1 cellular context compared by ENCODE assay signal in the genomic region with DNA sequence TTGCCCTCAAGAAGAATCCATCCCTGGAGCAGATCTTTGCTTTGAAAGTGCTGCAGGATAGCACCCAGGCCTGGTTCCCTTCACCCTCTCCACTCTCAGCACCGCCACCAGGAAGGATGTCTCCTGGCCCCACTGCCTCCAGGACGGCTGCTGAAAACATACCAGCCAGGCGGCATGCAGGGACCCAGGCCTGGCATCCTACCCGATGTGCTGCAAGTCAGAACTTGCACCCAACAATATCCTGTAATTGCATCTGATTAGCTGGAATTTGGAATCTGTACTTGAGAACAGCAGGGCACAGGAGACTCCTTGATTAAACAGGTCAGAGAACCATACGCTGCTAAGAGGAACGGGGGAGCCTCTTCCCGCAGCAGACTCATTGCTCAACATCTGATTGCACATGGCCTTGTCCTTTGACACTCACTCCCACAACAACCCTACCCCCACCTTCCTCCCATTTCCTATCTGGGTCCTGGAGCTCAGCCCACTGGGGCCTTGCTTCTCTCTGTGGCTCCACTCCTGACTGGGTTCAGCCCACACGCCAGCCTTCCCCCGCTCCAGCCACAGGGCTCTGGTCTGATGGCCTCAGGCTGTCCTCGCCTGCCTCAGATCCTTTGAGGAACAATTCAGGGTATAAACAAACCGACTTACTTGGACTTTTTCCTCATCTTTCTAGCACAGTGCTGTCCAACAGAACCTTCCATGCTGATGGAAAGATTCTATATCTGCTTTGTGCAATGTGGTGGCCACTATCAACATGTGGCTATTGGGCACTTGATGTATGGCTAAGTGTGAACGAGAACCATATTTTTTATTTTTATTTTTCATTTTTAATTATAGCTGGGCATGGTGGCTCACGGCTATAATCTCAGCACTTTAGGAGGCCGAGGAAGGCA.
TF ChIP-seq lines count a peak whose summit lies in the region.

No MANE protein-coding gene starts in this region.

TF ChIP-seq in HepG2, 621 proteins besides CTCF, POLR2A, EP300 and RAD21 (continued from another document and continues in another):
- TF ChIP-seq SNAI1 (CRISPR knock-in tag; IDR thresholded peaks at IDR 0.05; ENCODE audit: borderline replicate concordance) (peak; percentile 14; the same call in 1 of the 2 replicates), ZNF549 (CRISPR knock-in tag; IDR thresholded peaks at IDR 0.05) (no peak), CREM (IDR thresholded peaks at IDR 0.05) (peak; percentile 90), CREM (CRISPR knock-in tag; IDR thresholded peaks at IDR 0.05) (no peak), SMARCE1 (IDR thresholded peaks at IDR 0.05; ENCODE audit: borderline replicate concordance) (no peak), AKAP8 (CRISPR knock-in tag; IDR thresholded peaks at IDR 0.05) (peak; percentile 91), KDM1A (CRISPR knock-in tag; IDR thresholded peaks at IDR 0.05) (no peak; the same call in 1 of the 2 replicates), NCOA2 (CRISPR knock-in tag; IDR thresholded peaks at IDR 0.05) (peak; percentile 99), ZNF343 (CRISPR knock-in tag; IDR thresholded peaks at IDR 0.05) (peak; percentile 96; the same call in 1 of the 2 replicates), MBNL3 (CRISPR knock-in tag; conservative IDR thresholded peaks at IDR 0.05) (no peak), JARID2 (CRISPR knock-in tag; IDR thresholded peaks at IDR 0.05; ENCODE audit: insufficient replicate concordance) (no peak), GTF2F1 (IDR thresholded peaks at IDR 0.05; ENCODE audit: low read length) (no peak), THAP11 (CRISPR knock-in tag; IDR thresholded peaks at IDR 0.05) (peak; percentile 89), ZNF207 (IDR thresholded peaks at IDR 0.05; ENCODE audit: borderline replicate concordance) (no peak), ZNF235 (CRISPR knock-in tag; IDR thresholded peaks at IDR 0.05; ENCODE audit: borderline replicate concordance) (peak; percentile 82), CAMTA2 (CRISPR knock-in tag; IDR thresholded peaks at IDR 0.05; ENCODE audit: borderline replicate concordance) (peak; percentile 54; the same call in 1 of the 2 replicates), ZNF792 (CRISPR knock-in tag; IDR thresholded peaks at IDR 0.05) (peak; percentile 96), NR2F6 (IDR thresholded peaks at IDR 0.05) (peak; percentile 95), NR2F6 (CRISPR knock-in tag; IDR thresholded peaks at IDR 0.05) (peak; percentile 98), MIXL1 (CRISPR knock-in tag; IDR thresholded peaks at IDR 0.05) (peak; percentile 99), JUND (CRISPR knock-in tag; IDR thresholded peaks at IDR 0.05) (peak; percentile 79), ZMYM2 (CRISPR knock-in tag; IDR thresholded peaks at IDR 0.05) (peak; percentile 98), CEBPG (CRISPR knock-in tag; IDR thresholded peaks at IDR 0.05) (peak; percentile 99), ZNF790 (CRISPR knock-in tag; IDR thresholded peaks at IDR 0.05; ENCODE audit: borderline replicate concordance) (no peak), ATF7 (IDR thresholded peaks at IDR 0.05) (no peak), ATF7 (CRISPR knock-in tag; IDR thresholded peaks at IDR 0.05) (peak; percentile 91), HCFC1 (IDR thresholded peaks at IDR 0.05; ENCODE audit: low read depth, low read length) (no peak), HES4 (CRISPR knock-in tag; IDR thresholded peaks at IDR 0.05; ENCODE audit: borderline replicate concordance) (peak; percentile 52; the same call in 1 of the 2 replicates), ZNF446 (CRISPR knock-in tag; IDR thresholded peaks at IDR 0.05) (no peak; the same call in none of the 2 replicates), KDM3A (CRISPR knock-in tag; IDR thresholded peaks at IDR 0.05; ENCODE audit: low read depth) (peak; percentile 99), IRX3 (CRISPR knock-in tag; IDR thresholded peaks at IDR 0.05; ENCODE audit: borderline replicate concordance, low read depth) (0 out of 2 replicates have a peak, but pooled peaks have one; percentile 47), HHEX (CRISPR knock-in tag; IDR thresholded peaks at IDR 0.05) (peak; percentile 57), REXO4 (CRISPR knock-in tag; IDR thresholded peaks at IDR 0.05; ENCODE audit: borderline replicate concordance) (no peak), MIER3 (CRISPR knock-in tag; IDR thresholded peaks at IDR 0.05; ENCODE audit: borderline replicate concordance) (peak; percentile 100), MYNN (CRISPR knock-in tag; IDR thresholded peaks at IDR 0.05; ENCODE audit: low read depth) (peak; percentile 56; the same call in 1 of the 2 replicates), MXI1 (IDR thresholded peaks at IDR 0.05; ENCODE audit: borderline replicate concordance, low read depth, low read length) (peak; percentile 82; the same call in 1 of the 3 replicates), CEBPB (IDR thresholded peaks at IDR 0.05; ENCODE audit: borderline replicate concordance, low read depth, low read length) (peak; percentile 100), POLR2AphosphoS5 (IDR thresholded peaks at IDR 0.05; ENCODE audit: low read depth, low read length) (peak; percentile 40; the same call in 1 of the 2 replicates), ZFP41 (CRISPR knock-in tag; IDR thresholded peaks at IDR 0.05; ENCODE audit: borderline replicate concordance) (no peak), DNMT1 (CRISPR knock-in tag; IDR thresholded peaks at IDR 0.05) (0 out of 2 replicates have a peak, but pooled peaks have one; percentile 57), CCAR2 (optimal IDR thresholded peaks at IDR 0.05; ENCODE audit: low read depth, low read length) (no peak)
- TF ChIP-seq, protein P1, sequence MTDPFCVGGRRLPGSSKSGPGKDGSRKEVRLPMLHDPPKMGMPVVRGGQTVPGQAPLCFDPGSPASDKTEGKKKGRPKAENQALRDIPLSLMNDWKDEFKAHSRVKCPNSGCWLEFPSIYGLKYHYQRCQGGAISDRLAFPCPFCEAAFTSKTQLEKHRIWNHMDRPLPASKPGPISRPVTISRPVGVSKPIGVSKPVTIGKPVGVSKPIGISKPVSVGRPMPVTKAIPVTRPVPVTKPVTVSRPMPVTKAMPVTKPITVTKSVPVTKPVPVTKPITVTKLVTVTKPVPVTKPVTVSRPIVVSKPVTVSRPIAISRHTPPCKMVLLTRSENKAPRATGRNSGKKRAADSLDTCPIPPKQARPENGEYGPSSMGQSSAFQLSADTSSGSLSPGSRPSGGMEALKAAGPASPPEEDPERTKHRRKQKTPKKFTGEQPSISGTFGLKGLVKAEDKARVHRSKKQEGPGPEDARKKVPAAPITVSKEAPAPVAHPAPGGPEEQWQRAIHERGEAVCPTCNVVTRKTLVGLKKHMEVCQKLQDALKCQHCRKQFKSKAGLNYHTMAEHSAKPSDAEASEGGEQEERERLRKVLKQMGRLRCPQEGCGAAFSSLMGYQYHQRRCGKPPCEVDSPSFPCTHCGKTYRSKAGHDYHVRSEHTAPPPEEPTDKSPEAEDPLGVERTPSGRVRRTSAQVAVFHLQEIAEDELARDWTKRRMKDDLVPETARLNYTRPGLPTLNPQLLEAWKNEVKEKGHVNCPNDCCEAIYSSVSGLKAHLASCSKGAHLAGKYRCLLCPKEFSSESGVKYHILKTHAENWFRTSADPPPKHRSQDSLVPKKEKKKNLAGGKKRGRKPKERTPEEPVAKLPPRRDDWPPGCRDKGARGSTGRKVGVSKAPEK (CRISPR knock-in tag; IDR thresholded peaks at IDR 0.05; ENCODE audit: borderline replicate concordance), result peak; percentile 89; the same call in 1 of the 2 replicates
- TF ChIP-seq, protein P2, sequence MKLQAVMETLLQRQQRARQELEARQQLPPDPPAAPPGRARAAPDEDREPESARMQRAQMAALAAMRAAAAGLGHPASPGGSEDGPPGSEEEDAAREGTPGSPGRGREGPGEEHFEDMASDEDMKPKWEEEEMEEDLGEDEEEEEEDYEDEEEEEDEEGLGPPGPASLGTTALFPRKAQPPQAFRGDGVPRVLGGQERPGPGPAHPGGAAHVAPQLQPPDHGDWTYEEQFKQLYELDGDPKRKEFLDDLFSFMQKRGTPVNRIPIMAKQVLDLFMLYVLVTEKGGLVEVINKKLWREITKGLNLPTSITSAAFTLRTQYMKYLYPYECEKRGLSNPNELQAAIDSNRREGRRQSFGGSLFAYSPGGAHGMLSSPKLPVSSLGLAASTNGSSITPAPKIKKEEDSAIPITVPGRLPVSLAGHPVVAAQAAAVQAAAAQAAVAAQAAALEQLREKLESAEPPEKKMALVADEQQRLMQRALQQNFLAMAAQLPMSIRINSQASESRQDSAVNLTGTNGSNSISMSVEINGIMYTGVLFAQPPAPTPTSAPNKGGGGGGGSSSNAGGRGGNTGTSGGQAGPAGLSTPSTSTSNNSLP (IDR thresholded peaks at IDR 0.05; ENCODE audit: low read depth, low read length), result peak; percentile 70
- TF ChIP-seq, protein P3, sequence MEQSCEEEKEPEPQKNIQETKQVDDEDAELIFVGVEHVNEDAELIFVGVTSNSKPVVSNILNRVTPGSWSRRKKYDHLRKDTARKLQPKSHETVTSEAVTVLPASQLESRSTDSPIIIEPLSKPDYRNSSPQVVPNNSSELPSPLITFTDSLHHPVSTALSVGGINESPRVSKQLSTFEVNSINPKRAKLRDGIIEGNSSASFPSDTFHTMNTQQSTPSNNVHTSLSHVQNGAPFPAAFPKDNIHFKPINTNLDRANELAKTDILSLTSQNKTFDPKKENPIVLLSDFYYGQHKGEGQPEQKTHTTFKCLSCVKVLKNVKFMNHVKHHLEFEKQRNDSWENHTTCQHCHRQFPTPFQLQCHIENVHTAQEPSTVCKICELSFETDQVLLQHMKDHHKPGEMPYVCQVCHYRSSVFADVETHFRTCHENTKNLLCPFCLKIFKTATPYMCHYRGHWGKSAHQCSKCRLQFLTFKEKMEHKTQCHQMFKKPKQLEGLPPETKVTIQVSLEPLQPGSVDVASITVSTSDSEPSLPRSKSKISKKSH (CRISPR knock-in tag; IDR thresholded peaks at IDR 0.05; ENCODE audit: borderline replicate concordance), result peak; percentile 87
- TF ChIP-seq, protein P4, sequence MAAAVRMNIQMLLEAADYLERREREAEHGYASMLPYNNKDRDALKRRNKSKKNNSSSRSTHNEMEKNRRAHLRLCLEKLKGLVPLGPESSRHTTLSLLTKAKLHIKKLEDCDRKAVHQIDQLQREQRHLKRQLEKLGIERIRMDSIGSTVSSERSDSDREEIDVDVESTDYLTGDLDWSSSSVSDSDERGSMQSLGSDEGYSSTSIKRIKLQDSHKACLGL (CRISPR knock-in tag; IDR thresholded peaks at IDR 0.05), result peak; percentile 78
- TF ChIP-seq, protein P5, sequence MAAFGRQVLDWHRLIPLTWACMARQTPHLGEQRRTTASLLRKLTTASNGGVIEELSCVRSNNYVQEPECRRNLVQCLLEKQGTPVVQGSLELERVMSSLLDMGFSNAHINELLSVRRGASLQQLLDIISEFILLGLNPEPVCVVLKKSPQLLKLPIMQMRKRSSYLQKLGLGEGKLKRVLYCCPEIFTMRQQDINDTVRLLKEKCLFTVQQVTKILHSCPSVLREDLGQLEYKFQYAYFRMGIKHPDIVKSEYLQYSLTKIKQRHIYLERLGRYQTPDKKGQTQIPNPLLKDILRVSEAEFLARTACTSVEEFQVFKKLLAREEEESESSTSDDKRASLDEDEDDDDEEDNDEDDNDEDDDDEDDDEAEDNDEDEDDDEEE (CRISPR knock-in tag; IDR thresholded peaks at IDR 0.05), result peak; percentile 37; the same call in 1 of the 2 replicates
- TF ChIP-seq, protein P6, sequence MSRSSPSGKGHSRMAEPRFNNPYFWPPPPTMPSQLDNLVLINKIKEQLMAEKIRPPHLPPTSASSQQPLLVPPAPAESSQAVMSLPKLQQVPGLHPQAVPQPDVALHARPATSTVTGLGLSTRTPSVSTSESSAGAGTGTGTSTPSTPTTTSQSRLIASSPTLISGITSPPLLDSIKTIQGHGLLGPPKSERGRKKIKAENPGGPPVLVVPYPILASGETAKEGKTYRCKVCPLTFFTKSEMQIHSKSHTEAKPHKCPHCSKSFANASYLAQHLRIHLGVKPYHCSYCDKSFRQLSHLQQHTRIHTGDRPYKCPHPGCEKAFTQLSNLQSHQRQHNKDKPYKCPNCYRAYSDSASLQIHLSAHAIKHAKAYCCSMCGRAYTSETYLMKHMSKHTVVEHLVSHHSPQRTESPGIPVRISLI (CRISPR knock-in tag; IDR thresholded peaks at IDR 0.05; ENCODE audit: borderline replicate concordance), result peak; percentile 95; the same call in 1 of the 2 replicates
- TF ChIP-seq, protein P7, sequence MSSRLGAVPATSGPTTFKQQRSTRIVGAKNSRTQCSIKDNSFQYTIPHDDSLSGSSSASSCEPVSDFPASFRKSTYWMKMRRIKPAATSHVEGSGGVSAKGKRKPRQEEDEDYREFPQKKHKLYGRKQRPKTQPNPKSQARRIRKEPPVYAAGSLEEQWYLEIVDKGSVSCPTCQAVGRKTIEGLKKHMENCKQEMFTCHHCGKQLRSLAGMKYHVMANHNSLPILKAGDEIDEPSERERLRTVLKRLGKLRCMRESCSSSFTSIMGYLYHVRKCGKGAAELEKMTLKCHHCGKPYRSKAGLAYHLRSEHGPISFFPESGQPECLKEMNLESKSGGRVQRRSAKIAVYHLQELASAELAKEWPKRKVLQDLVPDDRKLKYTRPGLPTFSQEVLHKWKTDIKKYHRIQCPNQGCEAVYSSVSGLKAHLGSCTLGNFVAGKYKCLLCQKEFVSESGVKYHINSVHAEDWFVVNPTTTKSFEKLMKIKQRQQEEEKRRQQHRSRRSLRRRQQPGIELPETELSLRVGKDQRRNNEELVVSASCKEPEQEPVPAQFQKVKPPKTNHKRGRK (CRISPR knock-in tag; IDR thresholded peaks at IDR 0.05), result peak; percentile 69; the same call in 1 of the 2 replicates
- TF ChIP-seq, protein P8, sequence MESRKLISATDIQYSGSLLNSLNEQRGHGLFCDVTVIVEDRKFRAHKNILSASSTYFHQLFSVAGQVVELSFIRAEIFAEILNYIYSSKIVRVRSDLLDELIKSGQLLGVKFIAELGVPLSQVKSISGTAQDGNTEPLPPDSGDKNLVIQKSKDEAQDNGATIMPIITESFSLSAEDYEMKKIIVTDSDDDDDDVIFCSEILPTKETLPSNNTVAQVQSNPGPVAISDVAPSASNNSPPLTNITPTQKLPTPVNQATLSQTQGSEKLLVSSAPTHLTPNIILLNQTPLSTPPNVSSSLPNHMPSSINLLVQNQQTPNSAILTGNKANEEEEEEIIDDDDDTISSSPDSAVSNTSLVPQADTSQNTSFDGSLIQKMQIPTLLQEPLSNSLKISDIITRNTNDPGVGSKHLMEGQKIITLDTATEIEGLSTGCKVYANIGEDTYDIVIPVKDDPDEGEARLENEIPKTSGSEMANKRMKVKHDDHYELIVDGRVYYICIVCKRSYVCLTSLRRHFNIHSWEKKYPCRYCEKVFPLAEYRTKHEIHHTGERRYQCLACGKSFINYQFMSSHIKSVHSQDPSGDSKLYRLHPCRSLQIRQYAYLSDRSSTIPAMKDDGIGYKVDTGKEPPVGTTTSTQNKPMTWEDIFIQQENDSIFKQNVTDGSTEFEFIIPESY (CRISPR knock-in tag; IDR thresholded peaks at IDR 0.05), result peak; percentile 90
- TF ChIP-seq, protein P9, sequence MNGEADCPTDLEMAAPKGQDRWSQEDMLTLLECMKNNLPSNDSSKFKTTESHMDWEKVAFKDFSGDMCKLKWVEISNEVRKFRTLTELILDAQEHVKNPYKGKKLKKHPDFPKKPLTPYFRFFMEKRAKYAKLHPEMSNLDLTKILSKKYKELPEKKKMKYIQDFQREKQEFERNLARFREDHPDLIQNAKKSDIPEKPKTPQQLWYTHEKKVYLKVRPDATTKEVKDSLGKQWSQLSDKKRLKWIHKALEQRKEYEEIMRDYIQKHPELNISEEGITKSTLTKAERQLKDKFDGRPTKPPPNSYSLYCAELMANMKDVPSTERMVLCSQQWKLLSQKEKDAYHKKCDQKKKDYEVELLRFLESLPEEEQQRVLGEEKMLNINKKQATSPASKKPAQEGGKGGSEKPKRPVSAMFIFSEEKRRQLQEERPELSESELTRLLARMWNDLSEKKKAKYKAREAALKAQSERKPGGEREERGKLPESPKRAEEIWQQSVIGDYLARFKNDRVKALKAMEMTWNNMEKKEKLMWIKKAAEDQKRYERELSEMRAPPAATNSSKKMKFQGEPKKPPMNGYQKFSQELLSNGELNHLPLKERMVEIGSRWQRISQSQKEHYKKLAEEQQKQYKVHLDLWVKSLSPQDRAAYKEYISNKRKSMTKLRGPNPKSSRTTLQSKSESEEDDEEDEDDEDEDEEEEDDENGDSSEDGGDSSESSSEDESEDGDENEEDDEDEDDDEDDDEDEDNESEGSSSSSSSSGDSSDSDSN (CRISPR knock-in tag; IDR thresholded peaks at IDR 0.05), result peak; percentile 93
